In the genomic region with DNA sequence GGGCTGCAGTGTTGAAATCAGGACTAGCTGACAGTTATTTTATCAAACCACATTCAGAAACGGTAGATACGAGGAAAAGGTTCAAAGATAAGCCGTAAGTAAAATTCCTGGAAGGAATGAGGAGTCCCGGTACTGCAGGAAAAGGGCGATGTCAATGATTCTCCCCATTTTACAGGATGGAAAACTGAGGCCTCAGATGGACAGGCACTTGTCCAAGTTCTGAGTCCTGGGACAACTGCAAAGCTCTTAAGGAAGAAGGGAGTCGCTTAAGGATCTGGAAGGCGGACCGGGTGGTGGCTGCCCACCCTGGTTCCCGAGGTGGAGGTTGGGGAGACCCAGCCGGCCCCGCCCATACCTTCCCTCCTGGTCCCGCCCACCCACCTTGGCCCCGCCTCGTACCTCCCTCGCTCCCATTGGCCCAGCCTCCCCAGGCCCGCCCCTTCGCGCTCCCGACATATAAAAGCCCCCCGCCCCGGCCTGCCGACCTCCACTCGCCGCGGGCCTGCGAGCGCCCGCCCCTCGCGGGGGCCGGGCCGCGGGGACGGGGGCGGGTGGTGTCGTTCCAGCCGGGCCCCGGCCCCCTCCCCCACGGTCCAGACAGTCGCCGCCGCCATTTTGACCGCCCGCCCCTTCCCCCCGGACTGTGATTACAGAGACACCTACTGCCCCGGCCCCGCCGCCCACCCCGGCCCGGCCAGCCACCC, we compare ENCODE assay signal across 8 cellular contexts. TPM values are rescaled to one million over a fixed set of nuclear protein-coding genes. Genes with fewer than 3 reads are reported as not detected.
DNase-seq lines count a peak whose midpoint lies in the region; ATAC-seq, FAIRE-seq and TF ChIP-seq lines count a peak whose summit lies in the region.

No MANE protein-coding gene starts in this region.

- dilution Hi-C loops in endothelial cell of umbilical vein (cut with MboI; ENCODE audit: extremely low pct_ligation_motif_present, low sequenced_read_pairs) = no loop called here

- H3K9ac ChIP-seq in NT2/D1 (ENCODE audit: insufficient read length, low read depth) (peak overlapping the region; percentile 93), endothelial cell of umbilical vein (replicated peaks; ENCODE audit: extremely low read depth, insufficient read depth, low read length) (peak overlapping the region; percentile 94)

- no peak for TF ChIP-seq POLR2A in endothelial cell of umbilical vein (IDR thresholded peaks at IDR 0.05; ENCODE audit: low read depth, low read length)

- H3K27me3 ChIP-seq in AG04450 (ENCODE audit: control insufficient read depth, insufficient read depth, low read length) = no peaks in the 10 kb centered on the region
- no peaks in the 10 kb centered on the region for H3K27me3 ChIP-seq in NT2/D1 (ENCODE audit: insufficient read depth, insufficient read length)
- no peaks in the 10 kb centered on the region for H3K27me3 ChIP-seq in endothelial cell of umbilical vein (ENCODE audit: control insufficient read depth in 2 of 2, insufficient read depth in 2 of 2, low read length in 2 of 2)
- no peaks in the 10 kb centered on the region for H3K27me3 ChIP-seq in mononuclear cell (ENCODE audit: insufficient read depth, low read length)

- POLR2A ChIA-PET in AG04450 (lab: Yijun Ruan, JAX) = interaction anchor here (0.6 to 1.8 kb wide), 8 partner anchors 18 to 119 kb away, joined by 3 to 8 read pairs (median 4); a partner anchor contains a TSS
- POLR2A ChIA-PET in endothelial cell of umbilical vein (lab: Charles Lee) = interaction anchor here (0.6 to 0.8 kb wide), 3 partner anchors 7 to 79 kb away, joined by 3 to 13 read pairs (median 4); no protein-coding TSS in a partner anchor

- FAIRE-seq in endothelial cell of umbilical vein (lab: Jason Lieb, UNC) = no peak

- TF ChIP-seq CTCF in AG04450 (IDR thresholded peaks at IDR 0.05; ENCODE audit: low read depth, low read length) (no peak), endothelial cell of umbilical vein (IDR thresholded peaks at IDR 0.05; ENCODE audit: extremely low read depth in 1 of 2, insufficient read depth in 1 of 2, low read depth in 1 of 2, low read length in 2 of 2) (no peak)

- H3K4me3 ChIP-seq in AG04450 (ENCODE audit: low read depth, low read length) (peak overlapping the region; percentile 71), NT2/D1 (ENCODE audit: insufficient read length, low read depth) (peak overlapping the region; percentile 55), endothelial cell of umbilical vein (replicated peaks in 1 of 3; ENCODE audit: insufficient read depth in 1 of 3, low read depth in 1 of 3, low read length in 3 of 3) (peak overlapping the region; percentile 61 to 73 (median 69)), mononuclear cell (ENCODE audit: low read length) (peak overlapping the region; percentile 82)

- no peaks in the 10 kb centered on the region for H3K9me1 ChIP-seq in endothelial cell of umbilical vein (replicated peaks; ENCODE audit: control insufficient read depth, extremely low read depth, insufficient read depth, low read length)

- H4K20me1 ChIP-seq in endothelial cell of umbilical vein (replicated peaks; ENCODE audit: control insufficient read depth, extremely low read depth, insufficient read depth, low read length) = no peaks in the 10 kb centered on the region

- no peaks in the 10 kb centered on the region; the same call in 1 of the 2 replicates for H3K9me3 ChIP-seq in AG04450 (ENCODE audit: control insufficient read depth, insufficient read depth, low read length)
- no peaks in the 10 kb centered on the region for H3K9me3 ChIP-seq in NT2/D1 (ENCODE audit: insufficient read depth, low read length)
- no peaks in the 10 kb centered on the region for H3K9me3 ChIP-seq in endothelial cell of umbilical vein (replicated peaks; ENCODE audit: control insufficient read depth, insufficient read depth, low read length)
- H3K9me3 ChIP-seq in mononuclear cell (ENCODE audit: low read depth, low read length) = no peaks in the 10 kb centered on the region

- H3K79me2 ChIP-seq in endothelial cell of umbilical vein (ENCODE audit: control insufficient read depth, insufficient read depth, low read length) = peaks cover 8% of the 10 kb centered on the region

- ATAC-seq in GM19023 (IDR thresholded peaks at IDR 0.05; ENCODE audit: unreplicated experiment) (peak; percentile 27), HG03571 (IDR thresholded peaks at IDR 0.05; ENCODE audit: unreplicated experiment) (peak; percentile 28)

- H3K36me3 ChIP-seq in NT2/D1 (ENCODE audit: insufficient read depth, insufficient read length, low read length) (peaks cover 2% of the 10 kb centered on the region), endothelial cell of umbilical vein (ENCODE audit: control insufficient read depth in 2 of 2, extremely low read depth in 1 of 2, insufficient read depth in 2 of 2, low read length in 2 of 2) (no peaks in the 10 kb centered on the region)

- peak overlapping the region; percentile 58 for H3K4me2 ChIP-seq in endothelial cell of umbilical vein (ENCODE audit: insufficient read depth, low read length)

- H3K4me1 ChIP-seq in NT2/D1 (ENCODE audit: insufficient read depth, insufficient read length) (peaks cover 5% of the 10 kb centered on the region), endothelial cell of umbilical vein (ENCODE audit: control insufficient read depth, extremely low read depth, insufficient read depth, low read length) (peaks cover 20% of the 10 kb centered on the region), mononuclear cell (ENCODE audit: insufficient read depth, low read length) (peaks cover 54% of the 10 kb centered on the region)

- DNase-seq in AG04450 (ENCODE audit: low read depth, low spot score) = peak; percentile 45
- DNase-seq in NT2/D1 (ENCODE audit: low read depth, low spot score) = peak; percentile 74
- peak; percentile 88 for DNase-seq in activated CD8-positive, alpha-beta memory T cell treated with anti-CD3 and anti-CD28 coated beads, Interleukin-2, amount 50 U/mL, for 4 hours
- DNase-seq in endothelial cell of umbilical vein (ENCODE audit: low read depth, low spot score) = peak; percentile 87
- peak; percentile 77 to 81 for DNase-seq in stimulated activated CD8-positive, alpha-beta memory T cell treated with anti-CD3 and anti-CD28 coated beads, Interleukin-15, amount 100 ng/mL, for 4 hours (ENCODE audit: low read depth in 2 of 2)

- intact Hi-C loops in endothelial cell of umbilical vein (cut with micrococcal nuclease) = loop anchor here (1.0 to 5.0 kb wide), 9 partner anchors 19 to 903 kb away; a partner anchor contains a TSS

- H2AFZ ChIP-seq in endothelial cell of umbilical vein (ENCODE audit: low read depth, low read length) = peak overlapping the region; percentile 50

- no TSS peak for BruUV-seq in endothelial cell of umbilical vein (replicated peaks; lab: Mats Ljungman, UMichigan)

- CTCF ChIA-PET in AG04450 (lab: Charles Lee) = interaction anchor here (0.5 kb wide), 1 partner anchor 45 kb away, joined by 3 read pairs; no protein-coding TSS in a partner anchor
- CTCF ChIA-PET in endothelial cell of umbilical vein (lab: Charles Lee) = interaction anchor here (1.1 to 2.9 kb wide), 5 partner anchors 17 to 53 kb away, joined by 3 to 11 read pairs (median 6); a partner anchor contains a TSS

- peak overlapping the region; percentile 68 for H3K27ac ChIP-seq in AG04450 (ENCODE audit: low read depth, low read length)
- peak overlapping the region; percentile 91 for H3K27ac ChIP-seq in endothelial cell of umbilical vein (ENCODE audit: insufficient read depth, low read depth, low read length)

RNA-seq across cellular contexts. Expression of a gene that starts 0.6 kb away (rescaled TPM):
- polyA plus RNA-seq in AG04450 (2011; rRNA removed) = 0.38 and 0.63 TPM in 2 replicates
- polyA minus RNA-seq in AG04450 (2011; rRNA and poly(A)+ RNA removed) = 1.00 and 1.1 TPM in 2 replicates
- total RNA-seq in endothelial cell of umbilical vein = 14.4 and 14.7 TPM in 2 replicates
- polyA plus RNA-seq in endothelial cell of umbilical vein = 2.2 and 2.3 TPM in 2 replicates
- polyA plus RNA-seq in endothelial cell of umbilical vein (2011; cell fraction: cytosol; rRNA removed) = 1.5 and 1.8 TPM in 2 replicates
- 5.0 and 6.1 TPM in 2 replicates for polyA plus RNA-seq in endothelial cell of umbilical vein (2011; cell fraction: nucleus; rRNA removed)
- 4.5 and 6.4 TPM in 2 replicates for polyA plus RNA-seq in endothelial cell of umbilical vein (2012)
- polyA minus RNA-seq in endothelial cell of umbilical vein = 2.0 and 2.7 TPM in 2 replicates
- 8.4 TPM for polyA minus RNA-seq in endothelial cell of umbilical vein (2011; cell fraction: cytosol; rRNA and poly(A)+ RNA removed)
- polyA minus RNA-seq in endothelial cell of umbilical vein (2011; cell fraction: nucleus; rRNA and poly(A)+ RNA removed) = 2.3 and 7.0 TPM in 2 replicates
- total RNA-seq in mononuclear cell = 2.5 TPM

RNA-seq across cellular contexts. Expression of a gene that starts 22.4 kb away (rescaled TPM):
- polyA plus RNA-seq in AG04450 (2011; rRNA removed) (not detected in 2 replicates), endothelial cell of umbilical vein (not detected in 2 replicates)
- not detected in 2 replicates for polyA minus RNA-seq in AG04450 (2011; rRNA and poly(A)+ RNA removed)
- total RNA-seq in endothelial cell of umbilical vein (not detected in 2 replicates), mononuclear cell (not detected)
- not detected in 2 replicates for polyA plus RNA-seq in endothelial cell of umbilical vein (2011; cell fraction: cytosol; rRNA removed)
- polyA plus RNA-seq in endothelial cell of umbilical vein (2011; cell fraction: nucleus; rRNA removed) = not detected in 2 replicates
- not detected in 2 replicates for polyA plus RNA-seq in endothelial cell of umbilical vein (2012)
- polyA minus RNA-seq in endothelial cell of umbilical vein = not detected in 2 replicates
- polyA minus RNA-seq in endothelial cell of umbilical vein (2011; cell fraction: cytosol; rRNA and poly(A)+ RNA removed) = not detected
- not detected in 2 replicates for polyA minus RNA-seq in endothelial cell of umbilical vein (2011; cell fraction: nucleus; rRNA and poly(A)+ RNA removed)

RNA-seq across cellular contexts. Expression of a gene that starts 26.0 kb away (rescaled TPM):
- 4.5 and 5.4 TPM in 2 replicates for polyA plus RNA-seq in AG04450 (2011; rRNA removed)
- 3.4 and 4.2 TPM in 2 replicates for polyA minus RNA-seq in AG04450 (2011; rRNA and poly(A)+ RNA removed)
- 3.7 and 4.5 TPM in 2 replicates for total RNA-seq in endothelial cell of umbilical vein
- polyA plus RNA-seq in endothelial cell of umbilical vein = 1.6 and 1.8 TPM in 2 replicates
- 1.6 and 1.9 TPM in 2 replicates for polyA plus RNA-seq in endothelial cell of umbilical vein (2011; cell fraction: cytosol; rRNA removed)
- polyA plus RNA-seq in endothelial cell of umbilical vein (2011; cell fraction: nucleus; rRNA removed) = 0.86 and 1.1 TPM in 2 replicates
- polyA plus RNA-seq in endothelial cell of umbilical vein (2012) = 2.1 and 2.4 TPM in 2 replicates
- polyA minus RNA-seq in endothelial cell of umbilical vein = 1.1 and 1.8 TPM in 2 replicates
- 8.2 TPM for polyA minus RNA-seq in endothelial cell of umbilical vein (2011; cell fraction: cytosol; rRNA and poly(A)+ RNA removed)
- 0.14 and 0.38 TPM in 2 replicates for polyA minus RNA-seq in endothelial cell of umbilical vein (2011; cell fraction: nucleus; rRNA and poly(A)+ RNA removed)
- 18.5 TPM for total RNA-seq in mononuclear cell

RNA-seq across cellular contexts. Expression of a gene that starts 53.2 kb away (rescaled TPM):
- polyA plus RNA-seq in AG04450 (2011; rRNA removed) (6.1 and 7.3 TPM in 2 replicates), endothelial cell of umbilical vein (41.9 and 50.5 TPM in 2 replicates)
- polyA minus RNA-seq in AG04450 (2011; rRNA and poly(A)+ RNA removed) = 11.1 and 11.5 TPM in 2 replicates
- total RNA-seq in endothelial cell of umbilical vein (42.4 and 47.9 TPM in 2 replicates), mononuclear cell (26.1 TPM)
- polyA plus RNA-seq in endothelial cell of umbilical vein (2011; cell fraction: cytosol; rRNA removed) = 17.5 and 25.6 TPM in 2 replicates
- 124 and 130 TPM in 2 replicates for polyA plus RNA-seq in endothelial cell of umbilical vein (2011; cell fraction: nucleus; rRNA removed)
- 25.6 and 28.5 TPM in 2 replicates for polyA plus RNA-seq in endothelial cell of umbilical vein (2012)
- polyA minus RNA-seq in endothelial cell of umbilical vein = 32.7 and 34.6 TPM in 2 replicates
- 11.8 TPM for polyA minus RNA-seq in endothelial cell of umbilical vein (2011; cell fraction: cytosol; rRNA and poly(A)+ RNA removed)
- polyA minus RNA-seq in endothelial cell of umbilical vein (2011; cell fraction: nucleus; rRNA and poly(A)+ RNA removed) = 27.6 and 31.1 TPM in 2 replicates

RNA-seq across cellular contexts. Expression of a gene that starts 56.3 kb away (rescaled TPM):
- polyA plus RNA-seq in AG04450 (2011; rRNA removed) (0.43 and 0.51 TPM in 2 replicates), endothelial cell of umbilical vein (0.08 TPM in 2 replicates)
- 0.22 and 0.41 TPM in 2 replicates for polyA minus RNA-seq in AG04450 (2011; rRNA and poly(A)+ RNA removed)
- total RNA-seq in endothelial cell of umbilical vein (0.31 TPM in 1 of 2 replicates, not detected in the other), mononuclear cell (under 0.01 TPM)
- polyA plus RNA-seq in endothelial cell of umbilical vein (2011; cell fraction: cytosol; rRNA removed) = 0.03 and 0.06 TPM in 2 replicates
- not detected in 2 replicates for polyA plus RNA-seq in endothelial cell of umbilical vein (2011; cell fraction: nucleus; rRNA removed)
- polyA plus RNA-seq in endothelial cell of umbilical vein (2012) = 0.28 TPM in 1 of 2 replicates, not detected in the other
- not detected in 2 replicates for polyA minus RNA-seq in endothelial cell of umbilical vein
- not detected for polyA minus RNA-seq in endothelial cell of umbilical vein (2011; cell fraction: cytosol; rRNA and poly(A)+ RNA removed)
- not detected in 2 replicates for polyA minus RNA-seq in endothelial cell of umbilical vein (2011; cell fraction: nucleus; rRNA and poly(A)+ RNA removed)

Comparison
In these comparisons a context has a peak if more than half of its experiments do, and no peak if none do; other contexts are left out.
1. Peak in every context shown above with its lines: DNase-seq, ATAC-seq, H3K4me3 ChIP-seq and H3K27ac ChIP-seq.